17 cellular contexts compared by ENCODE assay signal in the genomic region with DNA sequence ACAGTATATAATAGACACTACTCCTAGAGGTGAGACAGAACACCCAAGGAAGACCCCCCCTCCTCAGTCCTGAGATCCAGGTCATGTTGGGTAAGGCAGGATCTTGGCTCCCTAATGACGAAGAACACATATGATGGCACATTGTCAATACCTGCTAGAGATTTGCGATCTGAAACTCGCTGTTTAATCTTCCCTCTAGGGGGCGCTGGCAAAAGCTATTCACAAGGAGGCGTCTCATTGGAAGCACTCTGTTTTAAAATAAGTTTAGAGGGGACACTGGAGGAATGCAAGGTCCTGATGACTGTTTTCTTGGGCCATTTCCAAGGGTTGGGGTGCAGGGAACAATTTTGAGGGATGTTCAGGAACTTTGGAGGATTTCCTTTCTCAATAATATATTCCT.
A peak's percentile ranks its signal among the peaks of the same experiment; 100 is the strongest.
DNase-seq lines count a peak whose midpoint lies in the region; ATAC-seq and TF ChIP-seq lines count a peak whose summit lies in the region.
"Had no signal": no experiment of that assay in that cellular context is flagged by ENCODE, and none has a peak within 500 bp of the region (broad histone marks: within the 10 kb centered on the region; RNA-seq: fewer than 3 reads in every experiment).

No MANE protein-coding gene starts in this region.

- no peak overlapping the region for H3K4me3 Mint-ChIP-seq in mesothelial cell of epicardium
- H3K4me3 Mint-ChIP-seq in activated CD8-positive, alpha-beta T cell treated with anti-CD3 and anti-CD28 coated beads, Interleukin-2, amount 10 ng/mL, durations not matched to agents 7 days and 5 days, result no peak overlapping the region
- H3K4me3 Mint-ChIP-seq: IgD-negative memory B cell; natural killer cell treated with Interleukin-12 subunit alpha and Interleukin-12 subunit beta and Interleukin-15 and Interleukin-18, amount 100 ng/mL, for 72 hours had no signal

- TF ChIP-seq CTCF in WERI-Rb-1 (IDR thresholded peaks at IDR 0.05; ENCODE audit: low read depth, low read length), result peak; percentile 49
- TF ChIP-seq CTCF in mesothelial cell of epicardium (IDR thresholded peaks at IDR 0.05; ENCODE audit: unreplicated experiment), result peak; percentile 31

- ATAC-seq in activated CD8-positive, alpha-beta T cell treated with anti-CD3 and anti-CD28 coated beads, Interleukin-2, amount 10 ng/mL, durations not matched to agents 7 days and 5 days, result no peak
- ATAC-seq: natural killer cell treated with Interleukin-12 subunit alpha and Interleukin-12 subunit beta and Interleukin-15 and Interleukin-18, amount 100 ng/mL, for 72 hours had no signal

- no peaks in the 10 kb centered on the region for H3K36me3 ChIP-seq in WERI-Rb-1
- H3K36me3 ChIP-seq: upper lobe of left lung had no signal

- CTCF ChIA-PET in activated CD8-positive, alpha-beta T cell treated with anti-CD3 and anti-CD28 coated beads, Interleukin-2, amount 10 ng/mL, durations not matched to agents 7 days and 5 days (lab: Charles Lee), result no interaction called here

- H3K36me3 Mint-ChIP-seq in mesothelial cell of epicardium, result no peaks in the 10 kb centered on the region
- H3K36me3 Mint-ChIP-seq in activated CD8-positive, alpha-beta T cell treated with anti-CD3 and anti-CD28 coated beads, Interleukin-2, amount 10 ng/mL, durations not matched to agents 7 days and 5 days (ENCODE audit: low read depth), result no peaks in the 10 kb centered on the region
- H3K36me3 Mint-ChIP-seq: IgD-negative memory B cell had no signal

- H3K4me3 ChIP-seq in WERI-Rb-1 (ENCODE audit: low read depth, low read length), result no peak overlapping the region
- H3K4me3 ChIP-seq: skin epidermis, upper lobe of left lung had no signal

- DNase-seq in DMS53 (lab: John Stamatoyannopoulos, UW) (peak; percentile 37), DMS53 treated with DMSO at 0.1 percent for 48 hours (lab: John Stamatoyannopoulos, UW; ENCODE audit: unreplicated experiment) (no peak), WERI-Rb-1 (peak; percentile 12), mesothelial cell of epicardium (ENCODE audit: low spot score in 2 of 2, unreplicated experiment in 2 of 2) (no peak), kidney tubule cell (ENCODE audit: low spot score) (no peak), SW480 (ENCODE audit: low spot score) (no peak)
- DNase-seq in activated CD8-positive, alpha-beta T cell treated with anti-CD3 and anti-CD28 coated beads, Interleukin-2, amount 10 ng/mL, durations not matched to agents 7 days and 5 days, result no peak
- DNase-seq: activated CD8-positive, alpha-beta memory T cell treated with anti-CD3 and anti-CD28 coated beads, Interleukin-2, amount 50 U/mL, for 48 hours; cortex of kidney; foreskin melanocyte; HCEC 1CT; NCI-H2171; upper lobe of left lung had no signal

- peak; percentile 24; the same call in 1 of the 2 replicates for TF ChIP-seq RAD21 in Ishikawa (IDR thresholded peaks at IDR 0.05; ENCODE audit: low read depth)

- no peak overlapping the region for H3K27ac ChIP-seq in WERI-Rb-1
- H3K27ac ChIP-seq: skin epidermis, upper lobe of left lung had no signal

- TF ChIP-seq EP300 in Ishikawa (IDR thresholded peaks at IDR 0.05; ENCODE audit: borderline replicate concordance), result no peak

- H3K9me3 Mint-ChIP-seq in mesothelial cell of epicardium, result peaks cover 6% of the 10 kb centered on the region
- H3K9me3 Mint-ChIP-seq in activated CD8-positive, alpha-beta T cell treated with anti-CD3 and anti-CD28 coated beads, Interleukin-2, amount 10 ng/mL, durations not matched to agents 7 days and 5 days (ENCODE audit: insufficient read depth), result peaks cover 8% of the 10 kb centered on the region

- POLR2A ChIA-PET in activated CD8-positive, alpha-beta T cell treated with anti-CD3 and anti-CD28 coated beads, Interleukin-2, amount 10 ng/mL, durations not matched to agents 7 days and 5 days (lab: Charles Lee), result no interaction called here

- H3K27me3 Mint-ChIP-seq in mesothelial cell of epicardium (ENCODE audit: low read depth), result no peaks in the 10 kb centered on the region
- no peaks in the 10 kb centered on the region for H3K27me3 Mint-ChIP-seq in activated CD8-positive, alpha-beta T cell treated with anti-CD3 and anti-CD28 coated beads, Interleukin-2, amount 10 ng/mL, durations not matched to agents 7 days and 5 days (ENCODE audit: low read depth)
- H3K27me3 Mint-ChIP-seq: IgD-negative memory B cell; natural killer cell treated with Interleukin-12 subunit alpha and Interleukin-12 subunit beta and Interleukin-15 and Interleukin-18, amount 100 ng/mL, for 72 hours had no signal

- H3K27me3 ChIP-seq in WERI-Rb-1 (ENCODE audit: insufficient read depth, low read depth, severe bottlenecking), result no peaks in the 10 kb centered on the region
- H3K27me3 ChIP-seq: upper lobe of left lung had no signal

- no peaks in the 10 kb centered on the region for H3K9me3 ChIP-seq in WERI-Rb-1 (ENCODE audit: severe bottlenecking)
- H3K9me3 ChIP-seq: upper lobe of left lung had no signal

- H3K27ac Mint-ChIP-seq in mesothelial cell of epicardium, result no peak overlapping the region
- H3K27ac Mint-ChIP-seq in activated CD8-positive, alpha-beta T cell treated with anti-CD3 and anti-CD28 coated beads, Interleukin-2, amount 10 ng/mL, durations not matched to agents 7 days and 5 days, result no peak overlapping the region
- H3K27ac Mint-ChIP-seq: IgD-negative memory B cell; natural killer cell treated with Interleukin-12 subunit alpha and Interleukin-12 subunit beta and Interleukin-15 and Interleukin-18, amount 100 ng/mL, for 72 hours had no signal

- no peaks in the 10 kb centered on the region for H3K4me1 Mint-ChIP-seq in mesothelial cell of epicardium
- no peaks in the 10 kb centered on the region for H3K4me1 Mint-ChIP-seq in activated CD8-positive, alpha-beta T cell treated with anti-CD3 and anti-CD28 coated beads, Interleukin-2, amount 10 ng/mL, durations not matched to agents 7 days and 5 days (ENCODE audit: low read depth)
- H3K4me1 Mint-ChIP-seq: IgD-negative memory B cell had no signal

TF ChIP-seq in Ishikawa, 13 proteins besides CTCF, POLR2A, EP300 and RAD21:
- TF ChIP-seq TEAD4 (IDR thresholded peaks at IDR 0.05), result no peak
- no peak for TF ChIP-seq EGR1 (IDR thresholded peaks at IDR 0.05)
- TF ChIP-seq TAF1 (IDR thresholded peaks at IDR 0.05; ENCODE audit: low read depth), result no peak
- no peak for TF ChIP-seq CEBPB (IDR thresholded peaks at IDR 0.05)
- no peak for TF ChIP-seq FOXM1 (IDR thresholded peaks at IDR 0.05; ENCODE audit: borderline replicate concordance, low read depth)
- no peak for TF ChIP-seq TCF12 (IDR thresholded peaks at IDR 0.05; ENCODE audit: low read depth)
- no peak for TF ChIP-seq YY1 (IDR thresholded peaks at IDR 0.05; ENCODE audit: low read depth)
- TF ChIP-seq NFIC (IDR thresholded peaks at IDR 0.05), result no peak
- TF ChIP-seq, protein P1, sequence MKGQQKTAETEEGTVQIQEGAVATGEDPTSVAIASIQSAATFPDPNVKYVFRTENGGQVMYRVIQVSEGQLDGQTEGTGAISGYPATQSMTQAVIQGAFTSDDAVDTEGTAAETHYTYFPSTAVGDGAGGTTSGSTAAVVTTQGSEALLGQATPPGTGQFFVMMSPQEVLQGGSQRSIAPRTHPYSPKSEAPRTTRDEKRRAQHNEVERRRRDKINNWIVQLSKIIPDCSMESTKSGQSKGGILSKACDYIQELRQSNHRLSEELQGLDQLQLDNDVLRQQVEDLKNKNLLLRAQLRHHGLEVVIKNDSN (IDR thresholded peaks at IDR 0.05), result no peak
TF ChIP-seq in Ishikawa: peak in this region for 0.

Comparison
In these comparisons a context has a peak if more than half of its experiments do, and no peak if none do; other contexts are left out.
1. DNase-seq: peak in DMS53 (single experiment) and WERI-Rb-1 (single experiment); none in DMS53 treated with DMSO at 0.1 percent for 48 hours (single experiment), mesothelial cell of epicardium (0 of 2), activated CD8-positive, alpha-beta T cell treated with anti-CD3 and anti-CD28 coated beads, Interleukin-2, amount 10 ng/mL, durations not matched to agents 7 days and 5 days (single experiment), kidney tubule cell (single experiment) and SW480 (single experiment).